In genomic region chr11:77672276-77672675, GRCh38 we compare ENCODE assay signal across 13 cellular contexts. TPM values are rescaled to one million over a fixed set of nuclear protein-coding genes. Genes with fewer than 3 reads are reported as not detected.
DNase-seq lines count a peak whose midpoint lies in the region; ATAC-seq and TF ChIP-seq lines count a peak whose summit lies in the region.
"Had no signal": no experiment of that assay in that cellular context is flagged by ENCODE, and none has a peak within 500 bp of the region (broad histone marks: within the 10 kb centered on the region; RNA-seq: fewer than 3 reads in every experiment).

No MANE protein-coding gene starts in this region.

- ATAC-seq in PC-3 (peak; percentile 98), HG02610 (IDR thresholded peaks at IDR 0.05; ENCODE audit: unreplicated experiment) (no peak)
- no peak for ATAC-seq in CD4-positive, alpha-beta T cell (ENCODE audit: poor library complexity)
- ATAC-seq: activated CD4-positive, alpha-beta T cell treated with anti-CD3 and anti-CD28 coated beads for 36 hours; stimulated activated naive CD8-positive, alpha-beta T cell treated with anti-CD3 and anti-CD28 coated beads, Interleukin-15, amount 100 ng/mL, for 72 hours had no signal

- BruUV-seq in PC-3 (replicated peaks; lab: Mats Ljungman, UMichigan): no TSS peak

- CTCF ChIA-PET in PC-3 (lab: Charles Lee): no interaction called here
- CTCF ChIA-PET in CD4-positive, alpha-beta T cell (lab: Charles Lee): no interaction called here

- H3K36me3 Mint-ChIP-seq in CD4-positive, alpha-beta T cell (ENCODE audit: low read depth): peaks cover 97% of the 10 kb centered on the region

- intact Hi-C loops in PC-3 (cut with micrococcal nuclease): loop anchor here (1.0 kb wide), 1 partner anchor 35 kb away; the partner anchor contains the start of gene CLNS1A
- intact Hi-C loops in sigmoid colon (cut with DNase I): loop anchor here (10.0 kb wide), 1 partner anchor 143 kb away; no protein-coding TSS in a partner anchor
- intact Hi-C loops in CD4-positive, alpha-beta T cell (cut with DNase I, micrococcal nuclease): no loop called here

- H3F3A ChIP-seq in PC-3 (ENCODE audit: low read length, unreplicated experiment): peaks cover 4% of the 10 kb centered on the region

- TF ChIP-seq CTCF in PC-3 (conservative IDR thresholded peaks at IDR 0.05; ENCODE audit: low read depth, low read length): no peak
- no peak for TF ChIP-seq CTCF in fibroblast of lung (conservative IDR thresholded peaks at IDR 0.05 in 1 of 2, IDR thresholded peaks at IDR 0.05 in 1 of 2; ENCODE audit: low read depth in 1 of 2, low read length in 2 of 2)
- TF ChIP-seq CTCF in sigmoid colon (IDR thresholded peaks at IDR 0.05): no peak
- TF ChIP-seq CTCF in CD4-positive, alpha-beta T cell (IDR thresholded peaks at IDR 0.05): no peak
- TF ChIP-seq CTCF in GM20000 (IDR thresholded peaks at IDR 0.05; ENCODE audit: extremely low read depth, missing control alignments): no peak

- H3K36me3 ChIP-seq in PC-3 (ENCODE audit: low read depth, low read length) (peaks cover 33% of the 10 kb centered on the region), fibroblast of lung (ENCODE audit: control insufficient read depth, insufficient read depth, low read length) (peaks cover 10% of the 10 kb centered on the region), sigmoid colon (peaks cover 22 to 98% (median 35%) of the 10 kb centered on the region in 4 donors)

- H3K4me3 ChIP-seq in PC-3 (ENCODE audit: low read length): no peak overlapping the region
- H3K4me3 ChIP-seq in fibroblast of lung (replicated peaks in 1 of 4; ENCODE audit: control extremely low read depth in 1 of 4, insufficient read depth in 1 of 4, low read depth in 3 of 4, low read length in 4 of 4): no peak overlapping the region
- H3K4me3 ChIP-seq in sigmoid colon: no peak overlapping the region

- H3K27me3 Mint-ChIP-seq in CD4-positive, alpha-beta T cell: no peaks in the 10 kb centered on the region
- H3K27me3 Mint-ChIP-seq: activated CD4-positive, alpha-beta T cell treated with anti-CD3 and anti-CD28 coated beads for 36 hours; stimulated activated naive CD8-positive, alpha-beta T cell treated with anti-CD3 and anti-CD28 coated beads, Interleukin-15, amount 100 ng/mL, for 72 hours had no signal

- H3K4me2 ChIP-seq in PC-3 (ENCODE audit: low read length) (no peak overlapping the region), fibroblast of lung (ENCODE audit: extremely low read depth, insufficient read depth, low read length) (no peak overlapping the region)

- H3K9me2 ChIP-seq in PC-3 (replicated peaks; ENCODE audit: low read length): no peaks in the 10 kb centered on the region

- POLR2A ChIA-PET in PC-3 (lab: Charles Lee; ENCODE audit: unreplicated experiment): no interaction called here
- POLR2A ChIA-PET in CD4-positive, alpha-beta T cell (lab: Charles Lee): no interaction called here

- H3K27ac ChIP-seq in PC-3 (ENCODE audit: low read length) (peak overlapping the region; percentile 50), fibroblast of lung (ENCODE audit: insufficient read depth, low read length) (no peak overlapping the region), sigmoid colon (peak overlapping the region in 3 of 4 donors; percentile 6 to 29 (median 27))
- no peak overlapping the region for H3K27ac ChIP-seq in CD4-positive, alpha-beta T cell (ENCODE audit: low read depth, low read length)

- no peak overlapping the region for H3K4me3 Mint-ChIP-seq in CD4-positive, alpha-beta T cell
- H3K4me3 Mint-ChIP-seq: activated CD4-positive, alpha-beta T cell treated with anti-CD3 and anti-CD28 coated beads for 36 hours; activated naive CD4-positive, alpha-beta T cell treated with anti-CD3 and anti-CD28 coated beads for 36 hours; nephron; stimulated activated naive CD8-positive, alpha-beta T cell treated with anti-CD3 and anti-CD28 coated beads, Interleukin-15, amount 100 ng/mL, for 72 hours had no signal

- no peaks in the 10 kb centered on the region for H3K9me3 Mint-ChIP-seq in CD4-positive, alpha-beta T cell
- H3K9me3 Mint-ChIP-seq: activated naive CD4-positive, alpha-beta T cell treated with anti-CD3 and anti-CD28 coated beads for 36 hours; nephron; stimulated activated naive CD8-positive, alpha-beta T cell treated with anti-CD3 and anti-CD28 coated beads, Interleukin-15, amount 100 ng/mL, for 72 hours had no signal

- H3K79me2 ChIP-seq in PC-3 (ENCODE audit: low read length) (no peaks in the 10 kb centered on the region), fibroblast of lung (ENCODE audit: control insufficient read depth, insufficient read depth, low read length) (no peaks in the 10 kb centered on the region)

- TF ChIP-seq EP300 in sigmoid colon (IDR thresholded peaks at IDR 0.05): no peak

- H3K4me1 ChIP-seq in PC-3 (ENCODE audit: insufficient read depth, low read length): peaks cover 31% of the 10 kb centered on the region
- H3K4me1 ChIP-seq in fibroblast of lung (ENCODE audit: control insufficient read depth, extremely low read depth, insufficient read depth, low read length): no peaks in the 10 kb centered on the region
- peaks cover 0 to 6% (median 0%) of the 10 kb centered on the region in 4 donors for H3K4me1 ChIP-seq in sigmoid colon

- no peaks in the 10 kb centered on the region for H3K4me1 Mint-ChIP-seq in CD4-positive, alpha-beta T cell (ENCODE audit: low read depth)
- H3K4me1 Mint-ChIP-seq: activated CD4-positive, alpha-beta T cell treated with anti-CD3 and anti-CD28 coated beads for 36 hours; nephron; stimulated activated naive CD8-positive, alpha-beta T cell treated with anti-CD3 and anti-CD28 coated beads, Interleukin-15, amount 100 ng/mL, for 72 hours had no signal

- no peak overlapping the region for H2AFZ ChIP-seq in PC-3 (ENCODE audit: low read length)
- H2AFZ ChIP-seq in fibroblast of lung (ENCODE audit: low read length): no peak overlapping the region

- 35 to 78% methylated on average over 1 of the region's 1 CpG for WGBS in sigmoid colon, 2 donors

- no peaks in the 10 kb centered on the region for H3K9me3 ChIP-seq in PC-3 (ENCODE audit: low read length)
- H3K9me3 ChIP-seq in fibroblast of lung (ENCODE audit: control insufficient read depth, insufficient read depth, low read depth, low read length): no peaks in the 10 kb centered on the region
- no peaks in the 10 kb centered on the region for H3K9me3 ChIP-seq in sigmoid colon
- no peaks in the 10 kb centered on the region for H3K9me3 ChIP-seq in CD4-positive, alpha-beta T cell (ENCODE audit: control insufficient read depth, low read length)

- TF ChIP-seq POLR2A in sigmoid colon (IDR thresholded peaks at IDR 0.05): no peak

- H3K9ac ChIP-seq in PC-3 (ENCODE audit: low read length): no peak overlapping the region
- H3K9ac ChIP-seq in fibroblast of lung (ENCODE audit: insufficient read depth, low read length): no peak overlapping the region

- no peaks in the 10 kb centered on the region for H3K27me3 ChIP-seq in PC-3 (ENCODE audit: low read length)
- H3K27me3 ChIP-seq in fibroblast of lung (ENCODE audit: control insufficient read depth, insufficient read depth, low read length): no peaks in the 10 kb centered on the region
- H3K27me3 ChIP-seq in sigmoid colon: no peaks in the 10 kb centered on the region
- no peaks in the 10 kb centered on the region for H3K27me3 ChIP-seq in CD4-positive, alpha-beta T cell (ENCODE audit: control insufficient read depth, insufficient read depth, low read length)

- peak; percentile 96 for DNase-seq in EL
- DNase-seq in PC-3: peak; percentile 85
- DNase-seq in fibroblast of lung (ENCODE audit: low read depth in 2 of 2): peak; percentile 91 to 95
- DNase-seq in sigmoid colon: no peak
- DNase-seq in CD4-positive, alpha-beta T cell: no peak
- DNase-seq in GM20000 (ENCODE audit: low spot score): no peak
- DNase-seq: activated CD4-positive, alpha-beta T cell treated with anti-CD3 and anti-CD28 coated beads for 36 hours; activated naive CD4-positive, alpha-beta T cell treated with anti-CD3 and anti-CD28 coated beads for 36 hours; SIG-M5; stimulated activated CD4-positive, alpha-beta T cell treated with anti-CD3 and anti-CD28 coated beads, Interleukin-2, amount 100 ng/mL, for 24 hours; stimulated activated naive CD8-positive, alpha-beta T cell treated with anti-CD3 and anti-CD28 coated beads, Interleukin-15, amount 100 ng/mL, for 72 hours had no signal

- H3K27ac Mint-ChIP-seq in CD4-positive, alpha-beta T cell: no peak overlapping the region
- H3K27ac Mint-ChIP-seq: activated naive CD4-positive, alpha-beta T cell treated with anti-CD3 and anti-CD28 coated beads for 36 hours; nephron had no signal

- no peaks in the 10 kb centered on the region for H4K20me1 ChIP-seq in PC-3 (ENCODE audit: low read length)
- H4K20me1 ChIP-seq in fibroblast of lung (ENCODE audit: control insufficient read depth, extremely low read depth, insufficient read depth, low read length): no peaks in the 10 kb centered on the region

RNA-seq across cellular contexts. Expression of gene CLNS1A, which starts 34.7 kb away (rescaled TPM):
- 302 and 361 TPM in 2 replicates for total RNA-seq in PC-3 (2014; rRNA removed)
- 130 and 166 TPM in 2 replicates for total RNA-seq in fibroblast of lung
- polyA plus RNA-seq in fibroblast of lung: 144 and 155 TPM in 2 replicates
- polyA plus RNA-seq in fibroblast of lung (2012): 118 and 123 TPM in 2 replicates
- polyA minus RNA-seq in fibroblast of lung (ENCODE audit: low replicate concordance): 17.2 and 45.3 TPM in 2 replicates
- 100 to 1,000 TPM in 1 of 4 donors, 10 to 100 TPM in 3; 45.5 to 157 (median 82.4) TPM for total RNA-seq in sigmoid colon
- polyA plus RNA-seq in sigmoid colon: 100 to 1,000 TPM in 1 of 3 donors, 10 to 100 TPM in 2; 88.3 to 113 (median 99.0) TPM
- 10 to 100 TPM; 87.8 to 93.1 TPM for total RNA-seq in CD4-positive, alpha-beta T cell

Comparison
In these comparisons a context has a peak if more than half of its experiments do, and no peak if none do; other contexts are left out.
1. DNase-seq: peak in EL (single experiment), PC-3 (single experiment) and fibroblast of lung (2 of 2); none in sigmoid colon (single experiment), CD4-positive, alpha-beta T cell (0 of 10) and GM20000 (single experiment).
2. H3K27ac ChIP-seq: peak in PC-3 (single experiment) and sigmoid colon (3 of 4); none in fibroblast of lung (single experiment) and CD4-positive, alpha-beta T cell (single experiment).
3. intact Hi-C loops: an anchor here in PC-3 (1.0 kb wide) and sigmoid colon (10.0 kb wide); none called in CD4-positive, alpha-beta T cell.